10 cellular contexts compared by ENCODE assay signal in genomic region chr10:72702868-72703581, GRCh38. TPM values are rescaled to one million over a fixed set of nuclear protein-coding genes. Genes with fewer than 3 reads are reported as not detected.
A peak's percentile ranks its signal among the peaks of the same experiment; 100 is the strongest.
DNase-seq lines count a peak whose midpoint lies in the region; ATAC-seq and TF ChIP-seq lines count a peak whose summit lies in the region.
"Had no signal": no experiment of that assay in that cellular context is flagged by ENCODE, and none has a peak within 500 bp of the region (broad histone marks: within the 10 kb centered on the region; RNA-seq: fewer than 3 reads in every experiment).

No MANE protein-coding gene starts in this region.

- H3K4me3 Mint-ChIP-seq in activated T-helper 17 cell treated with anti-CD3 and anti-CD28 coated beads, Interleukin-2, amount 50 U/mL, for 72 hours, result no peak overlapping the region
- no peak overlapping the region for H3K4me3 Mint-ChIP-seq in natural killer cell
- H3K4me3 Mint-ChIP-seq: activated naive CD4-positive, alpha-beta T cell treated with anti-CD3 and anti-CD28 coated beads, Interleukin-2, amount 10 ng/mL, durations not matched to agents 7 days and 5 days had no signal

- peaks cover 7% of the 10 kb centered on the region; the same call in 1 of the 2 replicates for H3K4me1 ChIP-seq in HEK293 (ENCODE audit: control insufficient read depth, insufficient read depth, low read length)
- no peaks in the 10 kb centered on the region for H3K4me1 ChIP-seq in effector memory CD4-positive, alpha-beta T cell (ENCODE audit: control insufficient read depth, insufficient read depth, low read length, poor library complexity, severe bottlenecking)

- H3K9me3 Mint-ChIP-seq in activated T-helper 17 cell treated with anti-CD3 and anti-CD28 coated beads, Interleukin-2, amount 50 U/mL, for 72 hours, result no peaks in the 10 kb centered on the region
- H3K9me3 Mint-ChIP-seq in natural killer cell, result no peaks in the 10 kb centered on the region
- H3K9me3 Mint-ChIP-seq: activated naive CD4-positive, alpha-beta T cell treated with anti-CD3 and anti-CD28 coated beads, Interleukin-2, amount 10 ng/mL, durations not matched to agents 7 days and 5 days had no signal

- peak; percentile 81 for ATAC-seq in GM18867 (IDR thresholded peaks at IDR 0.05; ENCODE audit: unreplicated experiment)
- peak; percentile 94 for ATAC-seq in activated T-helper 17 cell treated with anti-CD3 and anti-CD28 coated beads, Interleukin-2, amount 50 U/mL, for 72 hours (replicated peaks)
- ATAC-seq in natural killer cell, result peak; percentile 78 to 90 (median 84)

- DNase-seq in natural killer cell (no peak), activated gamma-delta T cell treated with Interleukin-2 at 50 U/mL for 16 hours (no peak), HEK293T (ENCODE audit: extremely low spot score) (no peak), ureter (ENCODE audit: low spot score) (no peak)
- no peak for DNase-seq in effector memory CD4-positive, alpha-beta T cell
- DNase-seq: activated naive CD4-positive, alpha-beta T cell treated with anti-CD3 and anti-CD28 coated beads, Interleukin-2, amount 10 ng/mL, durations not matched to agents 7 days and 5 days; right lobe of liver had no signal

- H3K9me3 ChIP-seq in HEK293 (ENCODE audit: control insufficient read depth, insufficient read depth, low read depth, low read length), result no peaks in the 10 kb centered on the region
- H3K9me3 ChIP-seq in effector memory CD4-positive, alpha-beta T cell (ENCODE audit: control insufficient read depth, low read length), result no peaks in the 10 kb centered on the region
- H3K9me3 ChIP-seq: right lobe of liver had no signal

- H3K27ac Mint-ChIP-seq in activated T-helper 17 cell treated with anti-CD3 and anti-CD28 coated beads, Interleukin-2, amount 50 U/mL, for 72 hours, result no peak overlapping the region
- peak overlapping the region in 1 of 2 donors; percentile 42 for H3K27ac Mint-ChIP-seq in natural killer cell
- H3K27ac Mint-ChIP-seq: activated naive CD4-positive, alpha-beta T cell treated with anti-CD3 and anti-CD28 coated beads, Interleukin-2, amount 10 ng/mL, durations not matched to agents 7 days and 5 days had no signal

- intact Hi-C loops in natural killer cell (cut with micrococcal nuclease), result no loop called here

- POLR2A ChIA-PET in HEK293 (lab: Yijun Ruan, JAX) (interaction anchor here (0.8 kb wide), 1 partner anchor 11 kb away, joined by 3 read pairs; the partner anchor contains the start of gene MCU), HEK293T (lab: Yijun Ruan, JAX) (interaction anchor here (0.7 to 1.0 kb wide), 2 partner anchors 12 to 77 kb away, joined by 3 read pairs; partner anchors contain the start of gene MICU1)

- TF ChIP-seq CTCF in HEK293 (tag by site-specific recombination; IDR thresholded peaks at IDR 0.05) (no peak), natural killer cell (IDR thresholded peaks at IDR 0.05) (no peak)

- no peaks in the 10 kb centered on the region for H3K4me1 Mint-ChIP-seq in activated T-helper 17 cell treated with anti-CD3 and anti-CD28 coated beads, Interleukin-2, amount 50 U/mL, for 72 hours
- H3K4me1 Mint-ChIP-seq in natural killer cell, result peaks cover 12 to 15% of the 10 kb centered on the region in 2 donors

- H3K27ac ChIP-seq in HEK293 (ENCODE audit: extremely low read depth, low read depth, low read length), result no peak overlapping the region
- H3K27ac ChIP-seq in effector memory CD4-positive, alpha-beta T cell (ENCODE audit: insufficient read depth, low read length, poor library complexity, severe bottlenecking), result no peak overlapping the region
- H3K27ac ChIP-seq: right lobe of liver had no signal

- H3K4me3 ChIP-seq in HEK293 (ENCODE audit: low read depth, low read length), result no peak overlapping the region
- no peak overlapping the region for H3K4me3 ChIP-seq in effector memory CD4-positive, alpha-beta T cell (ENCODE audit: insufficient read depth, low read depth, low read length, poor library complexity, severe bottlenecking)
- H3K4me3 ChIP-seq: right lobe of liver had no signal

- H3K36me3 Mint-ChIP-seq in activated T-helper 17 cell treated with anti-CD3 and anti-CD28 coated beads, Interleukin-2, amount 50 U/mL, for 72 hours (ENCODE audit: low read depth), result no peaks in the 10 kb centered on the region
- no peaks in the 10 kb centered on the region for H3K36me3 Mint-ChIP-seq in natural killer cell
- H3K36me3 Mint-ChIP-seq: activated naive CD4-positive, alpha-beta T cell treated with anti-CD3 and anti-CD28 coated beads, Interleukin-2, amount 10 ng/mL, durations not matched to agents 7 days and 5 days had no signal

- no peaks in the 10 kb centered on the region for H3K27me3 ChIP-seq in effector memory CD4-positive, alpha-beta T cell (replicated peaks; ENCODE audit: control insufficient read depth, insufficient read depth, low read length, poor library complexity, severe bottlenecking)
- H3K27me3 ChIP-seq: right lobe of liver had no signal

- no peaks in the 10 kb centered on the region; a peak in 1 of 3 replicates for H3K36me3 ChIP-seq in HEK293 (ENCODE audit: control insufficient read depth in 2 of 2, insufficient read depth in 1 of 2, low read length in 2 of 2)
- H3K36me3 ChIP-seq in effector memory CD4-positive, alpha-beta T cell (ENCODE audit: control insufficient read depth, insufficient read depth, low read length), result no peaks in the 10 kb centered on the region
- H3K36me3 ChIP-seq: right lobe of liver had no signal

- CTCF ChIA-PET in HEK293 (lab: Yijun Ruan, JAX), result interaction anchor here (0.7 kb wide), 1 partner anchor 556 kb away, joined by 3 read pairs; no protein-coding TSS in a partner anchor
- CTCF ChIA-PET in HEK293T (lab: Yijun Ruan, JAX), result interaction anchor here (0.6 to 1.2 kb wide), 4 partner anchors 9 to 643 kb away, joined by 4 to 9 read pairs (median 6); no protein-coding TSS in a partner anchor

- no peaks in the 10 kb centered on the region for H3K27me3 Mint-ChIP-seq in activated T-helper 17 cell treated with anti-CD3 and anti-CD28 coated beads, Interleukin-2, amount 50 U/mL, for 72 hours
- no peaks in the 10 kb centered on the region for H3K27me3 Mint-ChIP-seq in natural killer cell (ENCODE audit: low read depth in 2 of 2)
- H3K27me3 Mint-ChIP-seq: activated naive CD4-positive, alpha-beta T cell treated with anti-CD3 and anti-CD28 coated beads, Interleukin-2, amount 10 ng/mL, durations not matched to agents 7 days and 5 days had no signal

TF ChIP-seq in HEK293, 187 proteins besides CTCF, POLR2A, EP300 and RAD21 (continues in another document):
- TF ChIP-seq ZEB2 (tag by site-specific recombination; IDR thresholded peaks at IDR 0.05) (0 out of 2 replicates have a peak, but pooled peaks have one; percentile 15), ZNF248 (tag by site-specific recombination; IDR thresholded peaks at IDR 0.05) (no peak), ZNF664 (tag by site-specific recombination; IDR thresholded peaks at IDR 0.05) (peak; percentile 76; the same call in 1 of the 2 replicates), PRDM6 (tag by site-specific recombination; IDR thresholded peaks at IDR 0.05) (peak; percentile 74), ZNF366 (tag by site-specific recombination; conservative IDR thresholded peaks at IDR 0.05) (no peak), ZNF629 (tag by site-specific recombination; IDR thresholded peaks at IDR 0.05) (peak; percentile 43; the same call in 1 of the 2 replicates), ZNF785 (tag by site-specific recombination; IDR thresholded peaks at IDR 0.05) (no peak), ZFP41 (tag by site-specific recombination; IDR thresholded peaks at IDR 0.05; ENCODE audit: borderline replicate concordance) (no peak), ZNF624 (tag by site-specific recombination; IDR thresholded peaks at IDR 0.05) (no peak)

TF ChIP-seq in HEK293T, 16 proteins besides CTCF, POLR2A, EP300 and RAD21:
- no peak for TF ChIP-seq FOXA1 (IDR thresholded peaks at IDR 0.05)
- TF ChIP-seq TARDBP (IDR thresholded peaks at IDR 0.05), result no peak
- no peak for TF ChIP-seq SP1 (IDR thresholded peaks at IDR 0.05)
- TF ChIP-seq ARNT (IDR thresholded peaks at IDR 0.05), result no peak

RNA-seq across cellular contexts. Expression of gene MCU, which starts 11.1 kb away (rescaled TPM):
- total RNA-seq in activated T-helper 17 cell treated with anti-CD3 and anti-CD28 coated beads, Interleukin-2, amount 50 U/mL, for 72 hours, result 10 to 100 TPM; 12.5 to 19.1 TPM
- total RNA-seq in natural killer cell, result 10 to 100 TPM; 13.1 to 15.6 (median 14.1) TPM
- total RNA-seq in ureter, result 40.1 TPM
